ENCODE assay signal across 1 cellular context in genomic region chr6:158775832-158776231, GRCh38.
TF ChIP-seq lines count a peak whose summit lies in the region.

No MANE protein-coding gene starts in this region.

TF ChIP-seq in GM23338, 12 proteins besides CTCF, POLR2A, EP300 and RAD21 (continued from another document):
- TF ChIP-seq, protein P1, sequence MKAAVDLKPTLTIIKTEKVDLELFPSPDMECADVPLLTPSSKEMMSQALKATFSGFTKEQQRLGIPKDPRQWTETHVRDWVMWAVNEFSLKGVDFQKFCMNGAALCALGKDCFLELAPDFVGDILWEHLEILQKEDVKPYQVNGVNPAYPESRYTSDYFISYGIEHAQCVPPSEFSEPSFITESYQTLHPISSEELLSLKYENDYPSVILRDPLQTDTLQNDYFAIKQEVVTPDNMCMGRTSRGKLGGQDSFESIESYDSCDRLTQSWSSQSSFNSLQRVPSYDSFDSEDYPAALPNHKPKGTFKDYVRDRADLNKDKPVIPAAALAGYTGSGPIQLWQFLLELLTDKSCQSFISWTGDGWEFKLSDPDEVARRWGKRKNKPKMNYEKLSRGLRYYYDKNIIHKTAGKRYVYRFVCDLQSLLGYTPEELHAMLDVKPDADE (IDR thresholded peaks at IDR 0.05), result no peak
- no peak for TF ChIP-seq REST (IDR thresholded peaks at IDR 0.05; ENCODE audit: unreplicated experiment)
- TF ChIP-seq JUNB (IDR thresholded peaks at IDR 0.05; ENCODE audit: unreplicated experiment), result no peak
- TF ChIP-seq POLR2AphosphoS5 (IDR thresholded peaks at IDR 0.05; ENCODE audit: low read depth), result no peak
- no peak for TF ChIP-seq CREB1 (CRISPR knock-in tag; IDR thresholded peaks at IDR 0.05; ENCODE audit: low read depth)
- no peak for TF ChIP-seq EZH2 (IDR thresholded peaks at IDR 0.05; ENCODE audit: low read depth, unreplicated experiment)
- TF ChIP-seq EZH2phosphoT487 (IDR thresholded peaks at IDR 0.05; ENCODE audit: unreplicated experiment), result no peak
- TF ChIP-seq NANOG (IDR thresholded peaks at IDR 0.05; ENCODE audit: borderline replicate concordance), result no peak
- no peak for TF ChIP-seq ZNF331 (CRISPR knock-in tag; IDR thresholded peaks at IDR 0.05; ENCODE audit: low read depth)
